9 cellular contexts compared by ENCODE assay signal in the genomic region with DNA sequence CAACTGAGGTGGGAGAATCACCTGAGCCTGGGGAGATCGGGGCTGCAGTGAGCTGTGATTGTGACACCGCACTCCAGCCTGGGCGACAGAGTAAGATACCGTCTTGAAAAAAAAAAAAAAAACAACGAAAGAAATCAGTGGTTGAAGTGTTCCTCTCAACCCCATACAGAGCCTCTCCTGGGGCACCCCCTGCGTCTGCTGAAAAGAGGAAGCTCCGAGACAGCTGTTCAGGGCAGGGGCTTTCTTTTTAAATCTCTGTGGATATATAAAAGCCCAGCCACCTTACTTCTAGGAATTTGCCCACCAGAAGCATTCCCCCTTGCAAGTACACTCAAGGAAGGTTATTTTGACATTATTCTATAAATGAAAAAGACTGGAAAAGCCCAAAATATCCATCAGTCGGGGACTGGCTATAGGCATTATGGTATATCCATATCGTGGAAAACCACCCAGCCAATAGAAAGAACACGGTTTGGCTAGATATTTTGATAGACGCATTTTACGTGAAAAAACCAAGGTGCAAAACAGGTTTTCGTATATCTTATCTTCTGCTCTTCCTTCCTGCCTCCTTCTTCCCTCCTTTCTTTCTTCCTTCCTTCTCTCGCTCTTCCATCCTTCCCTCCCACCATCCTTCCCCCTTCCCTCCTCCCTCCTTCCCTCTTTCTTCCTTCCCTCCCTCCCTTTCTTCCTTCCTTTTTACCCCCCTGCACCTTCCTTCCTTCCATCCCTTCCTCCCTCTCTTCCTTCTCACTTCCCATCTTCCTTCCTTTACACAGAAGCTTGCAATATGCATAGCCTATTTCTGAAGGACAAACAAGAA. TPM values are rescaled to one million over a fixed set of nuclear protein-coding genes. Genes with fewer than 3 reads are reported as not detected.
DNase-seq lines count a peak whose midpoint lies in the region; ATAC-seq and TF ChIP-seq lines count a peak whose summit lies in the region.
"Had no signal": no experiment of that assay in that cellular context is flagged by ENCODE, and none has a peak within 500 bp of the region (broad histone marks: within the 10 kb centered on the region; RNA-seq: fewer than 3 reads in every experiment).

No MANE protein-coding gene starts in this region.

- peak overlapping the region; percentile 92 for H3K27ac Mint-ChIP-seq in stimulated activated naive B cell treated with anti-CD40 and anti-IgM and Interleukin-4, amounts not matched to agents 10 μg/mL and 1 μg/mL and 100 μg/mL, for 72 hours

- no peak for TF ChIP-seq CTCF in NB4 (IDR thresholded peaks at IDR 0.05; ENCODE audit: low read depth, low read length)
- no peak for TF ChIP-seq CTCF in thyroid gland (IDR thresholded peaks at IDR 0.05)

- H3K27me3 ChIP-seq in thyroid gland: no peaks in the 10 kb centered on the region

- H3K4me1 Mint-ChIP-seq in stimulated activated naive B cell treated with anti-CD40 and anti-IgM and Interleukin-4, amounts not matched to agents 10 μg/mL and 1 μg/mL and 100 μg/mL, for 72 hours: peaks cover 44 to 71% of the 10 kb centered on the region in 2 donors

- DNase-seq in activated effector memory CD4-positive, alpha-beta T cell treated with anti-CD3 and anti-CD28 coated beads, Interleukin-2, amount 50 U/mL, for 16 hours: peak; percentile 50
- DNase-seq in activated effector memory CD4-positive, alpha-beta T cell treated with Interleukin-2 at 50 U/mL for 16 hours: no peak
- DNase-seq in NB4 (ENCODE audit: low read depth): peak; percentile 81
- DNase-seq in stimulated activated naive B cell treated with anti-CD40 and anti-IgM and Interleukin-4, amounts not matched to agents 10 μg/mL and 1 μg/mL and 100 μg/mL, for 72 hours: peak; percentile 83
- no peak for DNase-seq in NCI-H2081 (lab: John Stamatoyannopoulos, UW)
- no peak for DNase-seq in thyroid gland
- DNase-seq in NCI-H2107 treated with DMSO at 0.1 percent for 48 hours (lab: John Stamatoyannopoulos, UW; ENCODE audit: unreplicated experiment): no peak
- DNase-seq: NCI-H1436 had no signal

- H3K4me3 Mint-ChIP-seq in stimulated activated naive B cell treated with anti-CD40 and anti-IgM and Interleukin-4, amounts not matched to agents 10 μg/mL and 1 μg/mL and 100 μg/mL, for 72 hours: peak overlapping the region; percentile 74 to 82

- H3K4me1 ChIP-seq in thyroid gland: no peaks in the 10 kb centered on the region

- H3K36me3 ChIP-seq in thyroid gland: no peaks in the 10 kb centered on the region

- H3K4me3 ChIP-seq in NB4 (ENCODE audit: low read depth, low read length): no peak overlapping the region
- no peak overlapping the region for H3K4me3 ChIP-seq in thyroid gland (replicated peaks in 1 of 3)

- peaks cover 6 to 13% of the 10 kb centered on the region in 2 donors for H3K36me3 Mint-ChIP-seq in stimulated activated naive B cell treated with anti-CD40 and anti-IgM and Interleukin-4, amounts not matched to agents 10 μg/mL and 1 μg/mL and 100 μg/mL, for 72 hours

- no peaks in the 10 kb centered on the region for H3K9me3 ChIP-seq in thyroid gland

- 39 to 41% methylated on average over 14 of the region's 14 CpGs for WGBS in thyroid gland, 2 donors

- intact Hi-C loops in thyroid gland (cut with DNase I): no loop called here

- H3K27me3 Mint-ChIP-seq in stimulated activated naive B cell treated with anti-CD40 and anti-IgM and Interleukin-4, amounts not matched to agents 10 μg/mL and 1 μg/mL and 100 μg/mL, for 72 hours: no peaks in the 10 kb centered on the region

- H3K27ac ChIP-seq in thyroid gland: no peak overlapping the region

- TF ChIP-seq POLR2A in NB4 (IDR thresholded peaks at IDR 0.05; ENCODE audit: extremely low read depth, insufficient read length): no peak
- no peak for TF ChIP-seq POLR2A in thyroid gland (IDR thresholded peaks at IDR 0.05)

- peak; percentile 79 for ATAC-seq in HG02623 (IDR thresholded peaks at IDR 0.05; ENCODE audit: unreplicated experiment)
- peak; percentile 96 to 97 for ATAC-seq in stimulated activated naive B cell treated with anti-CD40 and anti-IgM and Interleukin-4, amounts not matched to agents 10 μg/mL and 1 μg/mL and 100 μg/mL, for 72 hours (replicated peaks)

- no peaks in the 10 kb centered on the region for H3K9me3 Mint-ChIP-seq in stimulated activated naive B cell treated with anti-CD40 and anti-IgM and Interleukin-4, amounts not matched to agents 10 μg/mL and 1 μg/mL and 100 μg/mL, for 72 hours

RNA-seq across cellular contexts. Expression of a gene that starts 9.2 kb away (rescaled TPM):
- total RNA-seq in thyroid gland: not detected

RNA-seq across cellular contexts. Expression of a gene that starts 22.9 kb away (rescaled TPM):
- total RNA-seq in thyroid gland: 10 to 100 TPM in 3 of 4 donors, 1 to 10 TPM in 1; 3.3 to 12.6 (median 10.9) TPM

RNA-seq across cellular contexts. Expression of a gene that starts 55.1 kb away (rescaled TPM):
- total RNA-seq in thyroid gland: not detected

Comparison
In these comparisons a context has a peak if more than half of its experiments do, and no peak if none do; other contexts are left out.
1. DNase-seq: peak in activated effector memory CD4-positive, alpha-beta T cell treated with anti-CD3 and anti-CD28 coated beads, Interleukin-2, amount 50 U/mL, for 16 hours (single experiment), NB4 (single experiment) and stimulated activated naive B cell treated with anti-CD40 and anti-IgM and Interleukin-4, amounts not matched to agents 10 μg/mL and 1 μg/mL and 100 μg/mL, for 72 hours (single experiment); none in activated effector memory CD4-positive, alpha-beta T cell treated with Interleukin-2 at 50 U/mL for 16 hours (single experiment), NCI-H2081 (0 of 2), thyroid gland (0 of 2) and NCI-H2107 treated with DMSO at 0.1 percent for 48 hours (single experiment).